Comparison of ENCODE assay signal across 8 cellular contexts in the genomic region with DNA sequence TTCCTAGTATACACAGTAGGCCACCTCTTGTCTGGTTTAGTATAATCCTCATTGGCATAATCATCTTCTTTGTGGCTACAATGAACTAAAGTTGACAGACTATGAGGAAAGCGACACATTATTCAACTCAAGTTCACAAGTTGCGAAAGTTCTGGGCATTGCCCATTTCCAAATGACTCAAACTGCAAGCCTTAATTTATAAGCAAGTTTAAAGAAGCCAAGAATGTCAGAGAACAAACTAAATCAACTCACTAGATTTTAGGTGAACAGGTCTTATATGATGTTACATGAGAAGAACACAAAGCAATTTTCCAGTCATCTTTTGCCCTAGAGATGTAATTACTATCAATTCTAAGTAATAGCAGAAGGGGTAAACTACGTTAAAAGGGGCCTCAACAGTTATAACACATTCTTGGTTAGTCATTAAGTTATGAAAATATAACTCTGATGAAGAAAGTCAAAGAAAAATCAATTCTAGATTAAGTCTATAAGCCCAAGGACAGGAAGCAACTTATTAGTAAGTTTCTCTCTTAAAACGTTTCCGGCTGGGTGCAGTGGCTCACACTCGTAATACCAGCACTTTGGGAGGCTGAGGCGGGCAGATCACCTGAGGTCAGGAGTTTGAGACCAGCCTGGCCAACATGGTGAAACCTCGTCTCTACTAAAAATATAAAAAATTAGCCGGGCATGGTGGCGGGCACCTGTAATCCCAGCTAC. TPM values are rescaled to one million over a fixed set of nuclear protein-coding genes. Genes with fewer than 3 reads are reported as not detected.
DNase-seq lines count a peak whose midpoint lies in the region; ATAC-seq and TF ChIP-seq lines count a peak whose summit lies in the region.

No MANE protein-coding gene starts in this region.

- H3K27ac ChIP-seq in naive thymus-derived CD4-positive, alpha-beta T cell (ENCODE audit: low read depth, low read length) = no peak overlapping the region
- no peak overlapping the region for H3K27ac ChIP-seq in SK-N-SH (ENCODE audit: low read depth in 2 of 2, low read length in 1 of 2)

- no peak overlapping the region for H3K4me3 ChIP-seq in naive thymus-derived CD4-positive, alpha-beta T cell (ENCODE audit: low read length)
- no peak overlapping the region for H3K4me3 ChIP-seq in SK-N-SH (ENCODE audit: low read depth in 2 of 2, low read length in 1 of 2)

- peaks cover 8% of the 10 kb centered on the region for H3K9me3 Mint-ChIP-seq in activated T-cell treated with anti-CD3 and anti-CD28 coated beads, Interleukin-2, amount 50 U/mL, for 4 hours
- no peaks in the 10 kb centered on the region for H3K9me3 Mint-ChIP-seq in naive thymus-derived CD4-positive, alpha-beta T cell

- no peaks in the 10 kb centered on the region for H3K27me3 Mint-ChIP-seq in activated T-cell treated with anti-CD3 and anti-CD28 coated beads, Interleukin-2, amount 50 U/mL, for 4 hours (ENCODE audit: low read depth)
- H3K27me3 Mint-ChIP-seq in naive thymus-derived CD4-positive, alpha-beta T cell = no peaks in the 10 kb centered on the region

- CTCF ChIA-PET in naive thymus-derived CD4-positive, alpha-beta T cell (lab: Charles Lee) = interaction anchor here (0.8 kb wide), 1 partner anchor 146 kb away, joined by 4 read pairs; no protein-coding TSS in a partner anchor
- CTCF ChIA-PET in SK-N-SH (lab: Yijun Ruan, JAX) = no interaction called here

- H3K4me3 Mint-ChIP-seq in activated T-cell treated with anti-CD3 and anti-CD28 coated beads, Interleukin-2, amount 50 U/mL, for 4 hours = peak overlapping the region; percentile 61
- H3K4me3 Mint-ChIP-seq in naive thymus-derived CD4-positive, alpha-beta T cell = peak overlapping the region in 8 of 10 donors; percentile 29 to 71 (median 55)

- DNase-seq in GM04504 (ENCODE audit: low read depth) (peak; percentile 40), NCI-H2227 treated with DMSO at 0.1 percent for 48 hours (lab: John Stamatoyannopoulos, UW) (no peak), SK-N-SH (no peak)
- DNase-seq in activated T-cell treated with anti-CD3 and anti-CD28 coated beads, Interleukin-2, amount 50 U/mL, for 4 hours = no peak
- no peak for DNase-seq in naive thymus-derived CD4-positive, alpha-beta T cell

- H3K79me2 ChIP-seq in SK-N-SH (ENCODE audit: insufficient read depth) = peaks cover 100% of the 10 kb centered on the region

- no peaks in the 10 kb centered on the region for H3K27me3 ChIP-seq in naive thymus-derived CD4-positive, alpha-beta T cell (ENCODE audit: control insufficient read depth in 2 of 2, insufficient read depth in 2 of 2, low read length in 2 of 2)
- H3K27me3 ChIP-seq in SK-N-SH (ENCODE audit: insufficient read depth) = no peaks in the 10 kb centered on the region

- no peak overlapping the region for H3K9ac ChIP-seq in SK-N-SH

- intact Hi-C loops in naive thymus-derived CD4-positive, alpha-beta T cell (cut with micrococcal nuclease) = loop anchor here in 1 of 2 donors (5.0 kb wide), 1 partner anchor 70 kb away; no protein-coding TSS in a partner anchor

- no peak for TF ChIP-seq RAD21 in SK-N-SH (IDR thresholded peaks at IDR 0.05; ENCODE audit: low read length)

- 93% methylated on average over 10 of the region's 10 CpGs for WGBS in SK-N-SH (ENCODE audit: low lambda C conversion rate)

- TF ChIP-seq CTCF in SK-N-SH (IDR thresholded peaks at IDR 0.05) = no peak

- peak; percentile 51 for ATAC-seq in HG02885 (IDR thresholded peaks at IDR 0.05; ENCODE audit: poor library complexity, unreplicated experiment)
- peak; percentile 76 to 78 for ATAC-seq in activated T-cell treated with anti-CD3 and anti-CD28 coated beads, Interleukin-2, amount 50 U/mL, for 4 hours
- ATAC-seq in naive thymus-derived CD4-positive, alpha-beta T cell = peak; percentile 72
- no peak for ATAC-seq in HG03457 (IDR thresholded peaks at IDR 0.05; ENCODE audit: unreplicated experiment)
- ATAC-seq in GM18519 (IDR thresholded peaks at IDR 0.05; ENCODE audit: low FRiP score, unreplicated experiment) = no peak

- peaks cover 12% of the 10 kb centered on the region for H3K36me3 Mint-ChIP-seq in activated T-cell treated with anti-CD3 and anti-CD28 coated beads, Interleukin-2, amount 50 U/mL, for 4 hours (ENCODE audit: insufficient read depth)
- peaks cover 0 to 17% (median 6%) of the 10 kb centered on the region in 5 donors for H3K36me3 Mint-ChIP-seq in naive thymus-derived CD4-positive, alpha-beta T cell

- H3F3A ChIP-seq in SK-N-SH (replicated peaks; ENCODE audit: insufficient read depth) = peaks cover 28% of the 10 kb centered on the region

- H3K4me1 Mint-ChIP-seq in activated T-cell treated with anti-CD3 and anti-CD28 coated beads, Interleukin-2, amount 50 U/mL, for 4 hours (ENCODE audit: low read depth) = peaks cover 89% of the 10 kb centered on the region
- H3K4me1 Mint-ChIP-seq in naive thymus-derived CD4-positive, alpha-beta T cell = peaks cover 57 to 100% (median 89%) of the 10 kb centered on the region in 7 donors

- H3K9me3 ChIP-seq in naive thymus-derived CD4-positive, alpha-beta T cell (ENCODE audit: control insufficient read depth in 2 of 3, low read length in 3 of 3) = no peaks in the 10 kb centered on the region
- H3K9me3 ChIP-seq in SK-N-SH = no peaks in the 10 kb centered on the region

- H2AFZ ChIP-seq in SK-N-SH (ENCODE audit: low read depth) = no peak overlapping the region

- H3K9me2 ChIP-seq in SK-N-SH = no peaks in the 10 kb centered on the region

- H3K36me3 ChIP-seq in naive thymus-derived CD4-positive, alpha-beta T cell (ENCODE audit: control insufficient read depth in 2 of 3, insufficient read depth in 3 of 3, low read length in 3 of 3) = no peaks in the 10 kb centered on the region
- peaks cover 0 to 6% of the 10 kb centered on the region in 2 experiments for H3K36me3 ChIP-seq in SK-N-SH (replicated peaks in 1 of 2; ENCODE audit: control insufficient read depth in 1 of 2, insufficient read depth in 2 of 2, low read length in 1 of 2)

- no peak for TF ChIP-seq EP300 in SK-N-SH (IDR thresholded peaks at IDR 0.05; ENCODE audit: borderline replicate concordance in 1 of 2, low read depth in 1 of 2, low read length in 1 of 2)

- H4K20me1 ChIP-seq in SK-N-SH (ENCODE audit: insufficient read depth) = peaks cover 99% of the 10 kb centered on the region

- POLR2A ChIA-PET in naive thymus-derived CD4-positive, alpha-beta T cell (lab: Charles Lee) = no interaction called here
- POLR2A ChIA-PET in SK-N-SH (lab: Yijun Ruan, JAX) = no interaction called here

- peak overlapping the region; percentile 17 to 82 (median 69) for H3K27ac Mint-ChIP-seq in naive thymus-derived CD4-positive, alpha-beta T cell

- no peak overlapping the region for H3K4me2 ChIP-seq in SK-N-SH

- peaks cover 40 to 68% of the 10 kb centered on the region in 2 donors for H3K4me1 ChIP-seq in naive thymus-derived CD4-positive, alpha-beta T cell (ENCODE audit: control insufficient read depth in 2 of 2, insufficient read depth in 2 of 2, low read length in 2 of 2)
- H3K4me1 ChIP-seq in SK-N-SH (ENCODE audit: control insufficient read depth in 1 of 2, insufficient read depth in 2 of 2, low read depth in 1 of 2, low read length in 1 of 2) = peaks cover 7 to 33% of the 10 kb centered on the region in 2 experiments; a peak in 3 of 4 replicates

TF ChIP-seq in SK-N-SH, 30 proteins besides CTCF, POLR2A, EP300 and RAD21:
- TF ChIP-seq FOSL2 (IDR thresholded peaks at IDR 0.05; ENCODE audit: borderline replicate concordance, low read depth) (no peak), TAF1 (IDR thresholded peaks at IDR 0.05; ENCODE audit: borderline replicate concordance, low read depth, low read length) (no peak)
TF ChIP-seq in SK-N-SH: peak in this region for 0.

RNA-seq across cellular contexts. Expression of gene PICALM, which starts 21.5 kb away (rescaled TPM):
- total RNA-seq in activated T-cell treated with anti-CD3 and anti-CD28 coated beads, Interleukin-2, amount 50 U/mL, for 4 hours = 100 to 1,000 TPM in 1 of 3 donors, 10 to 100 TPM in 2; 96.2 to 105 (median 97.6) TPM
- total RNA-seq in naive thymus-derived CD4-positive, alpha-beta T cell = 100 to 1,000 TPM in 4 of 5 experiments, 10 to 100 TPM in 1; 96.7 to 230 (median 102) TPM
- 10 to 100 TPM; 14.6 to 16.1 TPM for polyA plus RNA-seq in naive thymus-derived CD4-positive, alpha-beta T cell
- polyA plus RNA-seq in SK-N-SH (2012; rRNA removed) = 103 and 147 TPM in 2 replicates
- polyA plus RNA-seq in SK-N-SH (2012; cell fraction: cytosol; rRNA removed) = 115 and 124 TPM in 2 replicates
- 63.0 and 149 TPM in 2 replicates for polyA plus RNA-seq in SK-N-SH (2012; cell fraction: nucleus; rRNA removed)

Comparison
In these comparisons a context has a peak if more than half of its experiments do, and no peak if none do; other contexts are left out.
1. ATAC-seq: peak in HG02885 (single experiment), activated T-cell treated with anti-CD3 and anti-CD28 coated beads, Interleukin-2, amount 50 U/mL, for 4 hours (2 of 2) and naive thymus-derived CD4-positive, alpha-beta T cell (single experiment); none in HG03457 (single experiment) and GM18519 (single experiment).